Comparison of ENCODE assay signal across 30 cellular contexts in the genomic region with DNA sequence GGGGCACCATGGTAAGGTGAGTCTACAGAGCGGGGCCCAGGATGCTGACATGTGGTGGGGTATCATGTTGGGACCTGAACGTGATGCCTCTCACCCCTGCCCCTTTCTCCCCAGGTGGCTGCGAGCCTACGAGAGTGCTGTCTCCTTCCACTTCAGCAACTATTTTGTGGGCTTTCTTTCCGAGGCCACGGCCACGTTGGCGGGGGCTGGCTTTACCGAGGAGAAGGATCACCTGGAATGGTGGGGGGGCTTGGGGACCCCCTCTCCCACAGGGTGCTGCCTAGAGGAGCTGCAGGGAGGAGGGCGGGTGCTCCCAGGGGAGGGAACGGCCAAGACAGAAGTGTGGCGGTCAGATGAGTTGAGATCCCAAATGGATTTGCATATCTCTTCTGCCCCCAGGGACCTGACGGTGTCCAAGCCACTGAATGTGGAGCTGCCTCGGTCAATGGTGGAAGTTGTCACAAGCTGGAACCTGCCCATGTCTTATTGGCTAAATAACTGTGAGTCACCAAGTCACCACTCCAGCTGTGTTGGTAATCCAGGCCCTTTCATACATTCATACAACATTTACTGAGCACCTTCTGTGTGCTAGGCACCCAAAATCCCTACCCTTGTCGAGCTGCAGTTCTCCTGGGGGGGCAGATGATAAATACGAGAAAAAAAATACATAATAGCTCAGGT.
"Had no signal": no experiment of that assay in that cellular context is flagged by ENCODE, and none has a peak within 500 bp of the region (broad histone marks: within the 10 kb centered on the region; RNA-seq: fewer than 3 reads in every experiment).

No MANE protein-coding gene starts in this region.

- H3K4me1 ChIP-seq: lower lobe of right lung, neural progenitor cell, parathyroid adenoma, psoas muscle had no signal

- H3K27ac Mint-ChIP-seq: activated CD8-positive, alpha-beta T cell treated with anti-CD3 and anti-CD28 coated beads for 36 hours; activated naive CD4-positive, alpha-beta T cell treated with anti-CD3 and anti-CD28 coated beads, Interleukin-2, amount 50 U/mL, for 24 hours; activated T-helper 17 cell treated with anti-CD3 and anti-CD28 coated beads, Interleukin-2, amount 50 U/mL, for 72 hours; natural killer cell; neural progenitor cell; stimulated activated naive B cell treated with anti-CD40 and anti-IgM and Interleukin-4, amounts not matched to agents 10 μg/mL and 1 μg/mL and 100 μg/mL, for 72 hours; T-helper 17 cell; WTC11 had no signal

- H3K9me3 ChIP-seq: heart right ventricle, left lung, lower lobe of right lung, psoas muscle, sigmoid colon, tibial nerve had no signal

- H3K9me3 Mint-ChIP-seq: activated CD8-positive, alpha-beta T cell treated with anti-CD3 and anti-CD28 coated beads for 36 hours; activated naive CD4-positive, alpha-beta T cell treated with anti-CD3 and anti-CD28 coated beads, Interleukin-2, amount 50 U/mL, for 24 hours; activated T-cell treated with anti-CD3 and anti-CD28 coated beads, Interleukin-2, amount 50 U/mL, for 4 hours; activated T-helper 17 cell treated with anti-CD3 and anti-CD28 coated beads, Interleukin-2, amount 50 U/mL, for 72 hours; natural killer cell; stimulated activated naive B cell treated with anti-CD40 and anti-IgM and Interleukin-4, amounts not matched to agents 10 μg/mL and 1 μg/mL and 100 μg/mL, for 72 hours; WTC11 had no signal

- H2AFZ ChIP-seq: neural progenitor cell, parathyroid adenoma had no signal

- ATAC-seq: activated CD8-positive, alpha-beta T cell treated with anti-CD3 and anti-CD28 coated beads for 36 hours; activated T-cell treated with anti-CD3 and anti-CD28 coated beads, Interleukin-2, amount 50 U/mL, for 4 hours; activated T-helper 17 cell treated with anti-CD3 and anti-CD28 coated beads, Interleukin-2, amount 50 U/mL, for 72 hours; left lung; lower lobe of right lung; natural killer cell; psoas muscle; stimulated activated naive B cell treated with anti-CD40 and anti-IgM and Interleukin-4, amounts not matched to agents 10 μg/mL and 1 μg/mL and 100 μg/mL, for 72 hours; T-helper 17 cell; WTC11 had no signal

- H3K4me3 Mint-ChIP-seq: activated CD8-positive, alpha-beta T cell treated with anti-CD3 and anti-CD28 coated beads for 36 hours; activated naive CD4-positive, alpha-beta T cell treated with anti-CD3 and anti-CD28 coated beads, Interleukin-2, amount 50 U/mL, for 24 hours; activated T-cell treated with anti-CD3 and anti-CD28 coated beads, Interleukin-2, amount 50 U/mL, for 4 hours; activated T-helper 17 cell treated with anti-CD3 and anti-CD28 coated beads, Interleukin-2, amount 50 U/mL, for 72 hours; natural killer cell; neural progenitor cell; stimulated activated naive B cell treated with anti-CD40 and anti-IgM and Interleukin-4, amounts not matched to agents 10 μg/mL and 1 μg/mL and 100 μg/mL, for 72 hours; T-helper 17 cell; WTC11 had no signal

- H3K36me3 Mint-ChIP-seq: natural killer cell had no signal

- H3K79me2 ChIP-seq: parathyroid adenoma had no signal

- H3K4me2 ChIP-seq: neural progenitor cell had no signal

- DNase-seq: activated CD4-positive, alpha-beta T cell treated with anti-CD3 and anti-CD28 coated beads for 1 hour; activated CD4-positive, alpha-beta T cell treated with anti-CD3 and anti-CD28 coated beads, Interleukin-2, amount 50 U/mL, for 1 hour; activated CD8-positive, alpha-beta T cell treated with anti-CD3 and anti-CD28 coated beads for 36 hours; activated gamma-delta T cell treated with Interleukin-2 at 50 U/mL for 16 hours; activated T-cell treated with anti-CD3 and anti-CD28 coated beads, Interleukin-2, amount 50 U/mL, for 4 hours; dermis blood vessel endothelial cell; effector CD4-positive, alpha-beta T cell; foreskin melanocyte; heart right ventricle; kidney glomerular epithelial cell; left lung; lower lobe of right lung; mesendoderm; natural killer cell; occipital lobe; psoas muscle; sigmoid colon; small intestine; stimulated activated CD4-positive, alpha-beta T cell treated with anti-CD3 and anti-CD28 coated beads, Interleukin-1b, Interleukin-23, amount 100 ng/mL, for 48 hours; stimulated activated CD4-positive, alpha-beta T cell treated with anti-CD3 and anti-CD28 coated beads, Interleukin-4, amount 100 ng/mL, for 4 hours; stimulated activated CD8-positive, alpha-beta memory T cell treated with anti-CD3 and anti-CD28 coated beads, Interleukin-4, amount 100 ng/mL, for 48 hours; stimulated activated naive B cell treated with anti-CD40 and anti-IgM and Interleukin-4, amounts not matched to agents 10 μg/mL and 1 μg/mL and 100 μg/mL, for 72 hours; T-helper 17 cell; T1000 had no signal

- H3K27me3 ChIP-seq: heart right ventricle, left lung, neural progenitor cell, sigmoid colon, tibial nerve had no signal

- H3K9ac ChIP-seq: neural progenitor cell, parathyroid adenoma had no signal

- H3K4me3 ChIP-seq: heart right ventricle, left lung, lower lobe of right lung, neural progenitor cell, psoas muscle, sigmoid colon, tibial nerve had no signal

- H3K36me3 ChIP-seq: left lung, neural progenitor cell had no signal

- H3K27ac ChIP-seq: left lung, lower lobe of right lung, neural progenitor cell, parathyroid adenoma, psoas muscle, sigmoid colon, tibial nerve had no signal

- H3K27me3 Mint-ChIP-seq: activated CD8-positive, alpha-beta T cell treated with anti-CD3 and anti-CD28 coated beads for 36 hours; activated naive CD4-positive, alpha-beta T cell treated with anti-CD3 and anti-CD28 coated beads, Interleukin-2, amount 50 U/mL, for 24 hours; activated T-helper 17 cell treated with anti-CD3 and anti-CD28 coated beads, Interleukin-2, amount 50 U/mL, for 72 hours; T-helper 17 cell had no signal
